In genomic region chr16:82241469-82242052, GRCh38 we compare ENCODE assay signal across 23 cellular contexts.
A peak's percentile ranks its signal among the peaks of the same experiment; 100 is the strongest.
DNase-seq lines count a peak whose midpoint lies in the region; ATAC-seq, FAIRE-seq and TF ChIP-seq lines count a peak whose summit lies in the region.
"Had no signal": no experiment of that assay in that cellular context is flagged by ENCODE, and none has a peak within 500 bp of the region (broad histone marks: within the 10 kb centered on the region; RNA-seq: fewer than 3 reads in every experiment).

No MANE protein-coding gene starts in this region.

- peak; percentile 18 to 31; a peak in 2 of 4 replicates for TF ChIP-seq RAD21 in H1 (IDR thresholded peaks at IDR 0.05 in 1 of 2, conservative IDR thresholded peaks at IDR 0.05 in 1 of 2; ENCODE audit: low read depth in 2 of 2, low read length in 2 of 2)
- no peak for TF ChIP-seq RAD21 in neural cell (conservative IDR thresholded peaks at IDR 0.05)

- H3K9me3 ChIP-seq in H1 (ENCODE audit: insufficient read depth in 2 of 2, low read depth in 1 of 2, low read length in 1 of 2) (no peaks in the 10 kb centered on the region), neural cell (ENCODE audit: low read length) (no peaks in the 10 kb centered on the region)
- H3K9me3 ChIP-seq: MG63 had no signal

- TF ChIP-seq POLR2A in H1 (IDR thresholded peaks at IDR 0.05; ENCODE audit: control extremely low read depth in 1 of 2, low read depth in 2 of 2, low read length in 2 of 2), result no peak
- no peak for TF ChIP-seq POLR2A in GM18505 (IDR thresholded peaks at IDR 0.05; ENCODE audit: borderline replicate concordance, extremely low read depth, insufficient read depth, insufficient read length)

- H2BK15ac ChIP-seq in H1 (ENCODE audit: low read length), result no peak overlapping the region

- H3K23me2 ChIP-seq in H1 (ENCODE audit: low read depth, low read length), result no peaks in the 10 kb centered on the region

- no peaks in the 10 kb centered on the region for H3K9me2 ChIP-seq in neural cell (ENCODE audit: insufficient read depth, low read length)

- H3K79me2 ChIP-seq in H1 (ENCODE audit: control insufficient read depth in 1 of 2, insufficient read depth in 2 of 2, low read length in 2 of 2) (no peaks in the 10 kb centered on the region), neural cell (replicated peaks; ENCODE audit: insufficient read depth, low read length) (no peaks in the 10 kb centered on the region)

- H3K79me1 ChIP-seq in H1 (ENCODE audit: low read depth, low read length), result no peaks in the 10 kb centered on the region

- no peak overlapping the region for H4K8ac ChIP-seq in H1 (ENCODE audit: extremely low read depth, insufficient read depth, low read length)

- H3K23ac ChIP-seq in H1 (ENCODE audit: insufficient read length), result no peak overlapping the region

- intact Hi-C loops in left cardiac atrium (cut with DNase I), result no loop called here

- CTCF ChIA-PET in H1 (lab: Charles Lee; ENCODE audit: partially characterized antibody), result interaction anchor here (0.6 to 2.6 kb wide), 14 partner anchors 8 to 398 kb away, joined by 3 to 14 read pairs (median 4); no protein-coding TSS in a partner anchor

- WGBS in H1 (ENCODE audit: extremely low coverage in 1 of 2, insufficient coverage in 1 of 2, insufficient read length in 1 of 2, insufficient replicate concordance in 2 of 2, low coverage in 1 of 2, low lambda C conversion rate in 2 of 2, missing lambda C conversion rate in 1 of 2), 2 experiments, result 87% methylated on average over 5 of the region's 5 CpGs; no CpG with 5 or more reads in 1 of the 2 experiments

- no peaks in the 10 kb centered on the region for H3K36me3 ChIP-seq in H7 (replicated peaks; ENCODE audit: control insufficient read depth, insufficient read depth, low read length)
- no peaks in the 10 kb centered on the region for H3K36me3 ChIP-seq in H1 (ENCODE audit: control insufficient read depth in 2 of 4, insufficient read depth in 4 of 4, low read length in 3 of 4)
- no peaks in the 10 kb centered on the region for H3K36me3 ChIP-seq in neural cell (ENCODE audit: insufficient read depth, low read length)
- H3K36me3 ChIP-seq: MG63 had no signal

- H3K4me1 ChIP-seq in H1 (replicated peaks in 1 of 4; ENCODE audit: control insufficient read depth in 3 of 4, insufficient read depth in 4 of 4, low read length in 3 of 4), result peaks cover 0 to 2% (median 0%) of the 10 kb centered on the region in 4 experiments; a peak in 1 of 7 replicates

- no peak overlapping the region for H3K4ac ChIP-seq in H1 (replicated peaks; ENCODE audit: insufficient read length, low read depth, low read length)

- H4K20me1 ChIP-seq in H1 (replicated peaks in 1 of 2; ENCODE audit: control insufficient read depth in 1 of 2, insufficient read depth in 2 of 2, low read length in 2 of 2) (no peaks in the 10 kb centered on the region), neural cell (ENCODE audit: insufficient read depth) (no peaks in the 10 kb centered on the region)

- H2BK5ac ChIP-seq in H1 (ENCODE audit: low read depth, low read length), result no peak overlapping the region

- DNase-seq in H7, result peak; percentile 29
- peak; percentile 19 for DNase-seq in NAMALWA (ENCODE audit: low spot score)
- DNase-seq in H1 (ENCODE audit: low read depth in 1 of 2, low spot score in 2 of 2), result no peak
- DNase-seq in left cardiac atrium, result no peak
- no peak for DNase-seq in NCI-H1092 (lab: John Stamatoyannopoulos, UW)
- DNase-seq: Calu3; DMS79 treated with DMSO at 0.1 percent for 48 hours; GF-D8; IMR-90; KG1; MG63; NCI-H1694; NCI-H2029 treated with DMSO at 0.1 percent for 48 hours; NCI-H446 treated with DMSO at 0.1 percent for 48 hours; NCI-H526; NCI-H82; NK-92 treated with Interleukin-12 subunit alpha and Interleukin-12 subunit beta, amount 100 ng/mL, for 24 hours; PC-3 had no signal

- no peak overlapping the region for H2AK5ac ChIP-seq in H1 (ENCODE audit: low read depth, low read length)

- ATAC-seq in left cardiac atrium, result no peak
- ATAC-seq in GM18505 (IDR thresholded peaks at IDR 0.05; ENCODE audit: unreplicated experiment), result no peak
- ATAC-seq: PC-3, SK-N-SH treated with all-trans-retinoic acid at 6 μM for 48 hours had no signal

- H3K9ac ChIP-seq in H1 (replicated peaks in 1 of 4; ENCODE audit: extremely low read depth in 1 of 4, low read depth in 3 of 4, low read length in 3 of 4) (no peak overlapping the region), neural cell (ENCODE audit: low read length) (no peak overlapping the region)

- H2BK12ac ChIP-seq in H1 (ENCODE audit: low read depth, low read length), result no peak overlapping the region

- no peak overlapping the region for H3K18ac ChIP-seq in H1 (ENCODE audit: extremely low read depth, low read length)

- no peak for TF ChIP-seq EP300 in H1 (IDR thresholded peaks at IDR 0.05; ENCODE audit: borderline replicate concordance in 1 of 2, low read depth in 2 of 2, low read length in 2 of 2)
- TF ChIP-seq EP300 in neural cell (conservative IDR thresholded peaks at IDR 0.05; ENCODE audit: poor library complexity, severe bottlenecking), result no peak

- H3K4me2 ChIP-seq in H1 (ENCODE audit: insufficient read depth in 1 of 2, low read depth in 2 of 2, low read length in 2 of 2) (no peak overlapping the region), neural cell (ENCODE audit: low read length) (no peak overlapping the region)

- no peak overlapping the region for H4K91ac ChIP-seq in H1 (replicated peaks; ENCODE audit: insufficient read length, low read length)

- no peak for FAIRE-seq in H1 (lab: Jason Lieb, UNC)
- FAIRE-seq: GM12891, GM19239 had no signal

- H3K27ac ChIP-seq in H1 (ENCODE audit: low read depth, low read length), result no peak overlapping the region
- H3K27ac ChIP-seq in neural cell (ENCODE audit: low read length), result no peak overlapping the region

- H3K4me3 ChIP-seq in H7 (ENCODE audit: insufficient read depth, low read depth, low read length), result no peak overlapping the region
- no peak overlapping the region for H3K4me3 ChIP-seq in H1 (ENCODE audit: extremely low read depth in 1 of 4, insufficient read depth in 2 of 4, low read depth in 3 of 4, low read length in 4 of 4)
- H3K4me3 ChIP-seq in neural cell (ENCODE audit: low read length), result no peak overlapping the region
- H3K4me3 ChIP-seq: MG63 had no signal

- no peak overlapping the region for H2AFZ ChIP-seq in H1 (ENCODE audit: low read length)
- no peak overlapping the region for H2AFZ ChIP-seq in neural cell (ENCODE audit: low read depth, low read length)

- H3K14ac ChIP-seq in H1 (ENCODE audit: insufficient read length), result no peak overlapping the region

- H4K5ac ChIP-seq in H1 (ENCODE audit: insufficient read length, low read depth, low read length), result no peak overlapping the region

- no peak overlapping the region for H3K56ac ChIP-seq in H1 (replicated peaks; ENCODE audit: insufficient read length, low read depth, low read length)

- H3K27me3 ChIP-seq in H7 (ENCODE audit: control insufficient read depth, insufficient read depth, low read length) (no peaks in the 10 kb centered on the region), H1 (replicated peaks in 1 of 4; ENCODE audit: control insufficient read depth in 3 of 4, extremely low read depth in 1 of 4, insufficient read depth in 3 of 4, low read length in 3 of 4) (no peaks in the 10 kb centered on the region), neural cell (ENCODE audit: insufficient read depth, low read depth, low read length) (no peaks in the 10 kb centered on the region)
- H3K27me3 ChIP-seq: MG63 had no signal

- no peak overlapping the region for H2BK20ac ChIP-seq in H1 (ENCODE audit: low read length)

- H3F3A ChIP-seq in neural cell (ENCODE audit: insufficient read depth, low read length, poor library complexity, severe bottlenecking), result no peaks in the 10 kb centered on the region

- H2BK120ac ChIP-seq in H1 (replicated peaks; ENCODE audit: low read depth, low read length), result no peak overlapping the region

- POLR2A ChIA-PET in H1 (lab: Charles Lee; ENCODE audit: partially characterized antibody), result no interaction called here

- peak; percentile 9 to 36 (median 10); a peak in 3 of 4 replicates for TF ChIP-seq CTCF in H1 (IDR thresholded peaks at IDR 0.05; ENCODE audit: control extremely low read depth in 1 of 3, insufficient read depth in 1 of 3, low read depth in 1 of 3, low read length in 3 of 3)
- TF ChIP-seq CTCF in neural cell (IDR thresholded peaks at IDR 0.05; ENCODE audit: poor library complexity, severe bottlenecking), result peak; percentile 28

TF ChIP-seq in H1, 55 proteins besides CTCF, POLR2A, EP300 and RAD21 (continues in another document):
- TF ChIP-seq HDAC2 (IDR thresholded peaks at IDR 0.05; ENCODE audit: borderline replicate concordance in 1 of 2, low read depth in 2 of 2, low read length in 2 of 2), result no peak
- no peak for TF ChIP-seq BACH1 (IDR thresholded peaks at IDR 0.05; ENCODE audit: low read length)
- no peak for TF ChIP-seq SRF (IDR thresholded peaks at IDR 0.05; ENCODE audit: low read depth, low read length)
- TF ChIP-seq BCL11A (IDR thresholded peaks at IDR 0.05; ENCODE audit: low read depth in 2 of 2, low read length in 2 of 2), result no peak
- TF ChIP-seq KDM5A (IDR thresholded peaks at IDR 0.05; ENCODE audit: low read length), result no peak

TF ChIP-seq in neural cell, 6 proteins besides CTCF, POLR2A, EP300 and RAD21 (continues in another document):
- no peak for TF ChIP-seq MXI1 (conservative IDR thresholded peaks at IDR 0.05; ENCODE audit: poor library complexity, severe bottlenecking)
- TF ChIP-seq TAF1 (IDR thresholded peaks at IDR 0.05; ENCODE audit: low read depth), result no peak
- no peak for TF ChIP-seq EZH2 (IDR thresholded peaks at IDR 0.05; ENCODE audit: borderline replicate concordance, insufficient read depth, low read length, poor library complexity, severe bottlenecking)

Comparison
In these comparisons a context has a peak if more than half of its experiments do, and no peak if none do; other contexts are left out.
1. DNase-seq: peak in H7 (single experiment) and NAMALWA (single experiment); none in H1 (0 of 2), left cardiac atrium (single experiment) and NCI-H1092 (single experiment).